9 cellular contexts compared by ENCODE assay signal in genomic region chr10:68348265-68348741, GRCh38. TPM values are rescaled to one million over a fixed set of nuclear protein-coding genes. Genes with fewer than 3 reads are reported as not detected.
DNase-seq lines count a peak whose midpoint lies in the region; ATAC-seq and TF ChIP-seq lines count a peak whose summit lies in the region.
"Had no signal": no experiment of that assay in that cellular context is flagged by ENCODE, and none has a peak within 500 bp of the region (broad histone marks: within the 10 kb centered on the region; RNA-seq: fewer than 3 reads in every experiment).

No MANE protein-coding gene starts in this region.

- 58 to 68% (median 64%) methylated on average over 2 of the region's 2 CpGs for WGBS in psoas muscle, 3 donors

- no peaks in the 10 kb centered on the region for H3K79me2 ChIP-seq in DOHH2 (ENCODE audit: control insufficient read depth, low read length)

- peaks cover 56% of the 10 kb centered on the region for H3K36me3 Mint-ChIP-seq in activated T-cell treated with anti-CD3 and anti-CD28 coated beads, Interleukin-2, amount 50 U/mL, for 24 hours (ENCODE audit: low read depth)

- H3K27ac ChIP-seq in DOHH2 (ENCODE audit: low read depth, low read length): no peak overlapping the region
- H3K27ac ChIP-seq in psoas muscle: no peak overlapping the region

- no peaks in the 10 kb centered on the region for H3K27me3 Mint-ChIP-seq in activated T-cell treated with anti-CD3 and anti-CD28 coated beads, Interleukin-2, amount 50 U/mL, for 24 hours
- H3K27me3 Mint-ChIP-seq: stimulated activated naive CD8-positive, alpha-beta T cell treated with anti-CD3 and anti-CD28 coated beads, Interleukin-15, Interleukin-2, amounts not matched to agents 100 ng/mL and 50 ng/mL, for 24 hours had no signal

- H3F3A ChIP-seq in DOHH2 (ENCODE audit: control insufficient read depth, insufficient read depth): peaks cover 53% of the 10 kb centered on the region

- H3K4me1 Mint-ChIP-seq in activated T-cell treated with anti-CD3 and anti-CD28 coated beads, Interleukin-2, amount 50 U/mL, for 24 hours (ENCODE audit: low read depth): peaks cover 13% of the 10 kb centered on the region

- peak overlapping the region; percentile 85 for H3K27ac Mint-ChIP-seq in activated T-cell treated with anti-CD3 and anti-CD28 coated beads, Interleukin-2, amount 50 U/mL, for 24 hours

- H3K36me3 ChIP-seq in DOHH2 (ENCODE audit: control insufficient read depth, low read length) (peaks cover 34% of the 10 kb centered on the region), psoas muscle (ENCODE audit: insufficient read depth in 1 of 2, low read depth in 1 of 2) (peaks cover 0 to 74% of the 10 kb centered on the region in 2 donors)

- no peak overlapping the region for H3K4me3 Mint-ChIP-seq in activated T-cell treated with anti-CD3 and anti-CD28 coated beads, Interleukin-2, amount 50 U/mL, for 24 hours
- H3K4me3 Mint-ChIP-seq: stimulated activated naive CD8-positive, alpha-beta T cell treated with anti-CD3 and anti-CD28 coated beads, Interleukin-15, Interleukin-2, amounts not matched to agents 100 ng/mL and 50 ng/mL, for 24 hours had no signal

- H3K4me3 ChIP-seq in DOHH2 (ENCODE audit: low read length): no peak overlapping the region
- H3K4me3 ChIP-seq in fibroblast of pulmonary artery (replicated peaks; ENCODE audit: low read depth, low read length): no peak overlapping the region
- no peak overlapping the region for H3K4me3 ChIP-seq in psoas muscle

- no peaks in the 10 kb centered on the region for H3K9me3 Mint-ChIP-seq in activated T-cell treated with anti-CD3 and anti-CD28 coated beads, Interleukin-2, amount 50 U/mL, for 24 hours
- H3K9me3 Mint-ChIP-seq: stimulated activated naive CD8-positive, alpha-beta T cell treated with anti-CD3 and anti-CD28 coated beads, Interleukin-15, Interleukin-2, amounts not matched to agents 100 ng/mL and 50 ng/mL, for 24 hours had no signal

- H3K27me3 ChIP-seq in DOHH2 (ENCODE audit: control insufficient read depth, low read length) (no peaks in the 10 kb centered on the region), psoas muscle (ENCODE audit: insufficient read depth in 3 of 3, low read length in 2 of 3) (no peaks in the 10 kb centered on the region)

- DNase-seq in NOMO-1 treated with DMSO at 0.1 percent for 48 hours (lab: John Stamatoyannopoulos, UW; ENCODE audit: unreplicated experiment) (peak; percentile 20), fibroblast of pulmonary artery (ENCODE audit: low read depth) (peak; percentile 69), psoas muscle (no peak), NCI-H446 treated with DMSO at 0.1 percent for 48 hours (lab: John Stamatoyannopoulos, UW) (no peak)
- peak; percentile 43 for DNase-seq in activated T-cell treated with anti-CD3 and anti-CD28 coated beads, Interleukin-2, amount 50 U/mL, for 24 hours

- H3K4me1 ChIP-seq in DOHH2 (ENCODE audit: control insufficient read depth, low read length): no peaks in the 10 kb centered on the region
- H3K4me1 ChIP-seq in psoas muscle: peaks cover 7% of the 10 kb centered on the region

- intact Hi-C loops in psoas muscle (cut with DNase I): no loop called here

- no peak overlapping the region for H3K4me2 ChIP-seq in DOHH2 (ENCODE audit: low read length)

- H3K9me3 ChIP-seq in DOHH2 (ENCODE audit: control insufficient read depth, insufficient read depth, low read length): no peaks in the 10 kb centered on the region
- no peaks in the 10 kb centered on the region for H3K9me3 ChIP-seq in psoas muscle

- TF ChIP-seq CTCF in DOHH2 (IDR thresholded peaks at IDR 0.05; ENCODE audit: low read depth, low read length, poor library complexity, severe bottlenecking) (peak; percentile 86), fibroblast of pulmonary artery (IDR thresholded peaks at IDR 0.05; ENCODE audit: low read length, missing control alignments) (peak; percentile 89), psoas muscle (IDR thresholded peaks at IDR 0.05) (peak; percentile 55)

- H4K20me1 ChIP-seq in DOHH2 (ENCODE audit: control insufficient read depth, insufficient read depth, low read depth, low read length): no peaks in the 10 kb centered on the region

- ATAC-seq in GM21723 (IDR thresholded peaks at IDR 0.05; ENCODE audit: unreplicated experiment) (peak; percentile 47), psoas muscle (peak in 3 of 4 donors; percentile 56 to 68 (median 57)), HG03175 (IDR thresholded peaks at IDR 0.05; ENCODE audit: unreplicated experiment) (no peak)

- H3K9me2 ChIP-seq in DOHH2 (replicated peaks; ENCODE audit: control insufficient read depth, low read length): no peaks in the 10 kb centered on the region

RNA-seq across cellular contexts. Expression of gene PBLD, which starts 15.6 kb away (rescaled TPM):
- total RNA-seq in psoas muscle: 1 to 10 TPM; 1.8 to 2.9 (median 2.0) TPM
- 1 to 10 TPM in 1 of 3 donors, under 1 TPM in 2; 0.77 to 2.0 (median 0.82) TPM for polyA plus RNA-seq in psoas muscle

RNA-seq across cellular contexts. Expression of gene HNRNPH3, which starts 16.4 kb away (rescaled TPM):
- 100 to 1,000 TPM in 1 of 4 donors, 10 to 100 TPM in 3; 73.1 to 102 (median 88.2) TPM for total RNA-seq in psoas muscle
- 100 to 1,000 TPM; 107 to 180 (median 171) TPM for polyA plus RNA-seq in psoas muscle

RNA-seq across cellular contexts. Expression of gene RUFY2, which starts 58.8 kb away (rescaled TPM):
- total RNA-seq in psoas muscle: 10 to 100 TPM in 2 of 4 donors, 1 to 10 TPM in 2; 8.1 to 12.5 (median 10.7) TPM
- 10 to 100 TPM in 1 of 3 donors, 1 to 10 TPM in 2; 3.1 to 10.1 (median 4.0) TPM for polyA plus RNA-seq in psoas muscle

Comparison
In these comparisons a context has a peak if more than half of its experiments do, and no peak if none do; other contexts are left out.
1. DNase-seq: peak in NOMO-1 treated with DMSO at 0.1 percent for 48 hours (single experiment), activated T-cell treated with anti-CD3 and anti-CD28 coated beads, Interleukin-2, amount 50 U/mL, for 24 hours (single experiment) and fibroblast of pulmonary artery (single experiment); none in psoas muscle (0 of 2) and NCI-H446 treated with DMSO at 0.1 percent for 48 hours (single experiment).
2. Peak in every context shown above with its lines, with median percentiles within 50 percentile points of each other: CTCF ChIP-seq.